ENCODE assay signal across 21 cellular contexts in the genomic region with DNA sequence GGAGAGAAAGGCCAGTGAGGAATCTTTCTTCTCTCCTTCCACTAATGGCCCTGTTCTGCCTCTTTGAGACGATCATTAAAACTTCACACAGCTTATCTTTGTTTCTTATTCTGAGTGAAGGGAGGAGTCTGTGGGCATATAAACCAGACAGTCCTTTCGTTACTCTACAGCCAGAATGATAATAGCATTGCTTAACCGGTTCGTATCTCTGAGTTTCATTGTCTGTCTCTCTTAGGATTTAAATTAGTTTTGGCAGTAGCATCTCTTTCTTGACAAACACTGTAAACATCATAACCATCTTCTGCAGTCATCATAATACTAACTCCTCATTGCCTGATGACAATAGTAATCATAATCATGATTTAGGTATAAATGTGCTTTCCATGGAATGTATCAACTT.
"Had no signal": no experiment of that assay in that cellular context is flagged by ENCODE, and none has a peak within 500 bp of the region (broad histone marks: within the 10 kb centered on the region; RNA-seq: fewer than 3 reads in every experiment).

No MANE protein-coding gene starts in this region.

- H3K4me1 ChIP-seq: esophagus muscularis mucosa, gastroesophageal sphincter, left ventricle myocardium inferior, lower lobe of right lung, thyroid gland had no signal

- H3K4me3 Mint-ChIP-seq: immature natural killer cell; memory B cell; naive thymus-derived CD4-positive, alpha-beta T cell; nephron progenitor cell; type B pancreatic cell had no signal

- FAIRE-seq: endometrium, keratinocyte, urothelium cell line had no signal

- H3K27ac Mint-ChIP-seq: immature natural killer cell; memory B cell; naive thymus-derived CD4-positive, alpha-beta T cell; nephron progenitor cell; type B pancreatic cell had no signal

- H3K36me3 ChIP-seq: esophagus muscularis mucosa, gastroesophageal sphincter, left ventricle myocardium inferior, lower lobe of right lung, thyroid gland had no signal

- H3K27me3 ChIP-seq: esophagus muscularis mucosa, gastroesophageal sphincter, thyroid gland had no signal

- H3K9me3 Mint-ChIP-seq: memory B cell, nephron progenitor cell had no signal

- H3K4me1 Mint-ChIP-seq: immature natural killer cell; naive thymus-derived CD4-positive, alpha-beta T cell had no signal

- H3K27ac ChIP-seq: coronary artery, esophagus muscularis mucosa, gastroesophageal sphincter, left ventricle myocardium inferior, lower lobe of right lung, thyroid gland had no signal

- H3K9me3 ChIP-seq: esophagus muscularis mucosa, gastroesophageal sphincter, left ventricle myocardium inferior, lower lobe of right lung, thyroid gland had no signal

- ATAC-seq: gastroesophageal sphincter; lower lobe of right lung; naive thymus-derived CD4-positive, alpha-beta T cell; sciatic nerve had no signal

- DNase-seq: effector CD8-positive, alpha-beta T cell; glutamatergic neuron; immature natural killer cell; left ventricle myocardium inferior; lower lobe of right lung; midbrain; naive thymus-derived CD4-positive, alpha-beta T cell; nephron progenitor cell; posterior cingulate gyrus; stimulated activated CD4-positive, alpha-beta T cell treated with anti-CD3 and anti-CD28 coated beads, Interleukin-2, amount 100 ng/mL, for 24 hours; stimulated activated naive CD4-positive, alpha-beta T cell treated with Interleukin-2 at 50 U/mL for 16 hours; thyroid gland had no signal

- H3K27me3 Mint-ChIP-seq: memory B cell; naive thymus-derived CD4-positive, alpha-beta T cell; type B pancreatic cell had no signal

- H3K4me3 ChIP-seq: coronary artery, esophagus muscularis mucosa, gastroesophageal sphincter, left ventricle myocardium inferior, lower lobe of right lung, thyroid gland had no signal

- H3K36me3 Mint-ChIP-seq: immature natural killer cell; memory B cell; naive thymus-derived CD4-positive, alpha-beta T cell; type B pancreatic cell had no signal
